Comparison of ENCODE assay signal across 1 cellular context in genomic region chr12:171276-171675, GRCh38.
TF ChIP-seq lines count a peak whose summit lies in the region.

No MANE protein-coding gene starts in this region.

TF ChIP-seq in H1, 55 proteins besides CTCF, POLR2A, EP300 and RAD21:
- TF ChIP-seq SIRT6 (IDR thresholded peaks at IDR 0.05; ENCODE audit: low read length): no peak
- TF ChIP-seq CTBP2 (IDR thresholded peaks at IDR 0.05; ENCODE audit: borderline replicate concordance, insufficient read depth, insufficient read length, low read length): no peak
- no peak for TF ChIP-seq SRF (IDR thresholded peaks at IDR 0.05; ENCODE audit: low read depth, low read length)
- TF ChIP-seq JUND (IDR thresholded peaks at IDR 0.05; ENCODE audit: low read length): no peak
- no peak for TF ChIP-seq RBBP5 (IDR thresholded peaks at IDR 0.05; ENCODE audit: borderline replicate concordance, low read depth, low read length)
TF ChIP-seq in H1: peak in this region for 0.
